14 cellular contexts compared by ENCODE assay signal in genomic region chrX:18701621-18702361, GRCh38. TPM values are rescaled to one million over a fixed set of nuclear protein-coding genes. Genes with fewer than 3 reads are reported as not detected.
DNase-seq lines count a peak whose midpoint lies in the region; ATAC-seq, FAIRE-seq and TF ChIP-seq lines count a peak whose summit lies in the region.
"Had no signal": no experiment of that assay in that cellular context is flagged by ENCODE, and none has a peak within 500 bp of the region (broad histone marks: within the 10 kb centered on the region; RNA-seq: fewer than 3 reads in every experiment).

No MANE protein-coding gene starts in this region.

- H3K4me1 Mint-ChIP-seq in glutamatergic neuron (ENCODE audit: low read depth, unreplicated experiment), result peaks cover 13% of the 10 kb centered on the region
- H3K4me1 Mint-ChIP-seq in activated T-cell treated with anti-CD3 and anti-CD28 coated beads, Interleukin-2, amount 50 U/mL, for 4 hours (ENCODE audit: low read depth), result no peaks in the 10 kb centered on the region
- H3K4me1 Mint-ChIP-seq: CD4-positive, alpha-beta memory T cell; stimulated activated naive CD8-positive, alpha-beta T cell treated with anti-CD3 and anti-CD28 coated beads, Interleukin-15, amount 100 ng/mL, for 72 hours had no signal

- no peaks in the 10 kb centered on the region for H3K79me2 ChIP-seq in fibroblast of lung (ENCODE audit: control insufficient read depth, insufficient read depth, low read length)

- no peak overlapping the region for H2AFZ ChIP-seq in fibroblast of lung (ENCODE audit: low read length)

- H3K36me3 Mint-ChIP-seq in glutamatergic neuron (ENCODE audit: unreplicated experiment), result no peaks in the 10 kb centered on the region
- no peaks in the 10 kb centered on the region for H3K36me3 Mint-ChIP-seq in activated T-cell treated with anti-CD3 and anti-CD28 coated beads, Interleukin-2, amount 50 U/mL, for 4 hours (ENCODE audit: insufficient read depth)
- H3K36me3 Mint-ChIP-seq: CD4-positive, alpha-beta memory T cell had no signal

- ATAC-seq in GM21717 (IDR thresholded peaks at IDR 0.05; ENCODE audit: unreplicated experiment), result no peak
- no peak for ATAC-seq in activated T-cell treated with anti-CD3 and anti-CD28 coated beads, Interleukin-2, amount 50 U/mL, for 4 hours
- ATAC-seq: stimulated activated naive CD8-positive, alpha-beta T cell treated with anti-CD3 and anti-CD28 coated beads, Interleukin-15, amount 100 ng/mL, for 72 hours had no signal

- no peaks in the 10 kb centered on the region for H4K20me1 ChIP-seq in fibroblast of lung (ENCODE audit: control insufficient read depth, extremely low read depth, insufficient read depth, low read length)

- peak; percentile 16 for FAIRE-seq in GM12891 (lab: Jason Lieb, UNC)

- H3K27me3 Mint-ChIP-seq in glutamatergic neuron (ENCODE audit: unreplicated experiment), result no peaks in the 10 kb centered on the region
- H3K27me3 Mint-ChIP-seq in activated T-cell treated with anti-CD3 and anti-CD28 coated beads, Interleukin-2, amount 50 U/mL, for 4 hours (ENCODE audit: low read depth), result peaks cover 3% of the 10 kb centered on the region
- H3K27me3 Mint-ChIP-seq: progenitor cell of endocrine pancreas; stimulated activated naive CD8-positive, alpha-beta T cell treated with anti-CD3 and anti-CD28 coated beads, Interleukin-15, amount 100 ng/mL, for 72 hours had no signal

- H3K4me3 ChIP-seq in fibroblast of lung (replicated peaks in 1 of 4; ENCODE audit: control extremely low read depth in 1 of 4, insufficient read depth in 1 of 4, low read depth in 3 of 4, low read length in 4 of 4) (no peak overlapping the region), prostate gland (no peak overlapping the region)
- H3K4me3 ChIP-seq: MG63 had no signal

- no peak overlapping the region for H3K27ac Mint-ChIP-seq in glutamatergic neuron (ENCODE audit: unreplicated experiment)
- H3K27ac Mint-ChIP-seq: CD4-positive, alpha-beta memory T cell; progenitor cell of endocrine pancreas had no signal

- no peak for DNase-seq in GM12891 (ENCODE audit: insufficient read length, low spot score)
- DNase-seq in RWPE1 (ENCODE audit: low spot score), result peak; percentile 1
- DNase-seq in fibroblast of lung (ENCODE audit: low read depth in 2 of 2), result peak; percentile 33 to 45
- DNase-seq in prostate gland (ENCODE audit: low spot score), result peak; percentile 44
- DNase-seq in glutamatergic neuron, result no peak
- DNase-seq in posterior vena cava (ENCODE audit: low spot score), result no peak
- DNase-seq in activated T-cell treated with anti-CD3 and anti-CD28 coated beads, Interleukin-2, amount 50 U/mL, for 4 hours, result no peak
- DNase-seq: CD4-positive, alpha-beta memory T cell; stimulated activated naive CD8-positive, alpha-beta T cell treated with anti-CD3 and anti-CD28 coated beads, Interleukin-15, amount 100 ng/mL, for 72 hours had no signal

- H3K4me2 ChIP-seq in fibroblast of lung (ENCODE audit: extremely low read depth, insufficient read depth, low read length), result no peak overlapping the region

- POLR2A ChIA-PET in RWPE1 (lab: Yijun Ruan, JAX; ENCODE audit: low non-redundant PET), result no interaction called here

- no peaks in the 10 kb centered on the region for H3K36me3 ChIP-seq in fibroblast of lung (ENCODE audit: control insufficient read depth, insufficient read depth, low read length)
- H3K36me3 ChIP-seq in prostate gland, result no peaks in the 10 kb centered on the region
- H3K36me3 ChIP-seq: MG63 had no signal

- no peaks in the 10 kb centered on the region for H3K27me3 ChIP-seq in fibroblast of lung (ENCODE audit: control insufficient read depth, insufficient read depth, low read length)
- H3K27me3 ChIP-seq in prostate gland (replicated peaks; ENCODE audit: insufficient read depth), result no peaks in the 10 kb centered on the region
- H3K27me3 ChIP-seq: MG63 had no signal

- intact Hi-C loops in prostate gland (cut with DNase I) (no loop called here), posterior vena cava (cut with DNase I) (loop anchor here in 1 of 2 donors (5.0 kb wide), 1 partner anchor 951 kb away; no protein-coding TSS in a partner anchor)

- H3K9ac ChIP-seq in fibroblast of lung (ENCODE audit: insufficient read depth, low read length), result no peak overlapping the region

- TF ChIP-seq CTCF in RWPE1 (conservative IDR thresholded peaks at IDR 0.05; ENCODE audit: low read depth) (no peak), fibroblast of lung (conservative IDR thresholded peaks at IDR 0.05 in 1 of 2, IDR thresholded peaks at IDR 0.05 in 1 of 2; ENCODE audit: low read depth in 1 of 2, low read length in 2 of 2) (no peak), prostate gland (IDR thresholded peaks at IDR 0.05) (no peak), glutamatergic neuron (IDR thresholded peaks at IDR 0.05; ENCODE audit: partially characterized antibody, unreplicated experiment) (no peak)

- H3K27ac ChIP-seq in RWPE1, result peak overlapping the region; percentile 72
- no peak overlapping the region for H3K27ac ChIP-seq in fibroblast of lung (ENCODE audit: insufficient read depth, low read length)
- peak overlapping the region in 1 of 2 donors; percentile 60 for H3K27ac ChIP-seq in prostate gland

- H3K4me3 Mint-ChIP-seq in glutamatergic neuron (ENCODE audit: unreplicated experiment), result no peak overlapping the region
- H3K4me3 Mint-ChIP-seq in activated T-cell treated with anti-CD3 and anti-CD28 coated beads, Interleukin-2, amount 50 U/mL, for 4 hours, result no peak overlapping the region
- H3K4me3 Mint-ChIP-seq: CD4-positive, alpha-beta memory T cell; stimulated activated naive CD8-positive, alpha-beta T cell treated with anti-CD3 and anti-CD28 coated beads, Interleukin-15, amount 100 ng/mL, for 72 hours had no signal

- CTCF ChIA-PET in RWPE1 (lab: Yijun Ruan, JAX), result no interaction called here

- no peaks in the 10 kb centered on the region for H3K4me1 ChIP-seq in fibroblast of lung (ENCODE audit: control insufficient read depth, extremely low read depth, insufficient read depth, low read length)
- H3K4me1 ChIP-seq in prostate gland (replicated peaks), result no peaks in the 10 kb centered on the region

- TF ChIP-seq POLR2A in GM12891 (IDR thresholded peaks at IDR 0.05; ENCODE audit: low read depth, low read length), result no peak
- no peak for TF ChIP-seq POLR2A in prostate gland (IDR thresholded peaks at IDR 0.05)

- H3K9me3 ChIP-seq in fibroblast of lung (ENCODE audit: control insufficient read depth, insufficient read depth, low read depth, low read length) (no peaks in the 10 kb centered on the region), prostate gland (no peaks in the 10 kb centered on the region)
- H3K9me3 ChIP-seq: MG63 had no signal

- no peaks in the 10 kb centered on the region for H3K9me3 Mint-ChIP-seq in glutamatergic neuron (ENCODE audit: unreplicated experiment)
- no peaks in the 10 kb centered on the region for H3K9me3 Mint-ChIP-seq in activated T-cell treated with anti-CD3 and anti-CD28 coated beads, Interleukin-2, amount 50 U/mL, for 4 hours
- H3K9me3 Mint-ChIP-seq: stimulated activated naive CD8-positive, alpha-beta T cell treated with anti-CD3 and anti-CD28 coated beads, Interleukin-15, amount 100 ng/mL, for 72 hours had no signal

- WGBS in prostate gland, result 76% methylated on average over 5 of the region's 5 CpGs

TF ChIP-seq in GM12891, 5 proteins besides CTCF, POLR2A, EP300 and RAD21:
- no peak for TF ChIP-seq TAF1 (IDR thresholded peaks at IDR 0.05; ENCODE audit: low read depth, low read length)
- no peak for TF ChIP-seq SPI1 (IDR thresholded peaks at IDR 0.05; ENCODE audit: low read depth, low read length)
- TF ChIP-seq PAX5 (IDR thresholded peaks at IDR 0.05; ENCODE audit: insufficient read depth, low read length, severe bottlenecking), result no peak
- TF ChIP-seq POU2F2 (IDR thresholded peaks at IDR 0.05; ENCODE audit: low read depth, low read length), result no peak
- no peak for TF ChIP-seq POLR2AphosphoS5 (IDR thresholded peaks at IDR 0.05; ENCODE audit: low read depth, low read length)
TF ChIP-seq in GM12891: peak in this region for 0.

RNA-seq across cellular contexts. Expression of gene PPEF1, which starts 5.7 kb away (rescaled TPM):
- polyA plus RNA-seq in GM12891 (2012; ENCODE audit: low read depth, missing spikeins), result 2.3 TPM
- total RNA-seq in fibroblast of lung (under 0.01 TPM in 2 replicates), prostate gland (1 to 10 TPM; 1.9 to 6.0 TPM), glutamatergic neuron (ENCODE audit: unreplicated experiment) (3.9 TPM), posterior vena cava (under 1 TPM in 1 of 2 donors, not detected in 1; 0.24 TPM)
- not detected in 2 replicates for polyA plus RNA-seq in fibroblast of lung
- not detected in 2 replicates for polyA plus RNA-seq in fibroblast of lung (2012)
- polyA minus RNA-seq in fibroblast of lung (ENCODE audit: low replicate concordance), result not detected in 2 replicates
- under 1 TPM in 2 of 3 donors, not detected in 1; 0.30 to 0.46 TPM for total RNA-seq in activated T-cell treated with anti-CD3 and anti-CD28 coated beads, Interleukin-2, amount 50 U/mL, for 4 hours
- polyA plus RNA-seq: CD4-positive, alpha-beta memory T cell had no signal

RNA-seq across cellular contexts. Expression of gene RS1, which starts 29.9 kb away (rescaled TPM):
- 0.05 TPM for polyA plus RNA-seq in GM12891 (2012; ENCODE audit: low read depth, missing spikeins)
- total RNA-seq in fibroblast of lung, result not detected in 2 replicates
- polyA plus RNA-seq in fibroblast of lung, result not detected in 2 replicates
- polyA plus RNA-seq in fibroblast of lung (2012), result not detected in 2 replicates
- not detected in 2 replicates for polyA minus RNA-seq in fibroblast of lung (ENCODE audit: low replicate concordance)
- not detected for total RNA-seq in prostate gland
- not detected for total RNA-seq in glutamatergic neuron (ENCODE audit: unreplicated experiment)
- total RNA-seq in posterior vena cava, result not detected
- not detected for total RNA-seq in activated T-cell treated with anti-CD3 and anti-CD28 coated beads, Interleukin-2, amount 50 U/mL, for 4 hours
- total RNA-seq: aorta; CD4-positive, alpha-beta memory T cell; mononuclear cell; progenitor cell of endocrine pancreas had no signal
- polyA plus RNA-seq: aorta; CD4-positive, alpha-beta memory T cell had no signal

Comparison
In these comparisons a context has a peak if more than half of its experiments do, and no peak if none do; other contexts are left out.
1. DNase-seq: peak in RWPE1 (single experiment), fibroblast of lung (2 of 2) and prostate gland (single experiment); none in GM12891 (single experiment), glutamatergic neuron (single experiment), posterior vena cava (single experiment) and activated T-cell treated with anti-CD3 and anti-CD28 coated beads, Interleukin-2, amount 50 U/mL, for 4 hours (single experiment).